In the genomic region with DNA sequence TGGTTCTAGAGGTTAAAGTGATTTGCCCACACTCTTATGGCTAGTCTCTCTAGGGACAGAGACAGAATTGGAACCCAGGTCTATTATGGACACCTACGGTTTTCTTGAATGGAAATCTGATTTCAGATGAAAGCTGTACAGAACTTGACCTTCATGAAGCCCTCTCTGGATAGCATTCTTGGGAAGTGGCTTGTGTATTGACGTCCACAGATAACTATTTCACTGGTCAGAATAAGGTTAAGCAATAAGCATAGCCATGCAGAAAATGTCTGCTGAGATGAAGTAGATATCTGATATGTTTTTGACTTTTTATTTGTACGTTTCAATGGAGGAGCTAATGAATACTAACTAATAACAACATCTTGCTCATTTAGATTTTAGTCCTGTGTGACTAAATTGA, we compare ENCODE assay signal across 9 cellular contexts. TPM values are rescaled to one million over a fixed set of nuclear protein-coding genes. Genes with fewer than 3 reads are reported as not detected.
A peak's percentile ranks its signal among the peaks of the same experiment; 100 is the strongest.
DNase-seq lines count a peak whose midpoint lies in the region; ATAC-seq and TF ChIP-seq lines count a peak whose summit lies in the region.
"Had no signal": no experiment of that assay in that cellular context is flagged by ENCODE, and none has a peak within 500 bp of the region (broad histone marks: within the 10 kb centered on the region; RNA-seq: fewer than 3 reads in every experiment).

No MANE protein-coding gene starts in this region.

- peak overlapping the region in 1 of 3 donors; percentile 78 for H3K4me3 ChIP-seq in thyroid gland (replicated peaks in 1 of 3)

- intact Hi-C loops in activated CD4-positive, alpha-beta T cell treated with anti-CD3 and anti-CD28 coated beads for 36 hours (cut with DNase I, micrococcal nuclease), result no loop called here
- intact Hi-C loops in thyroid gland (cut with DNase I), result no loop called here

- no peak for DNase-seq in activated CD4-positive, alpha-beta T cell treated with anti-CD3 and anti-CD28 coated beads for 36 hours
- DNase-seq in activated CD4-positive, alpha-beta T cell treated with anti-CD3 and anti-CD28 coated beads, Interleukin-2, amount 50 U/mL, for 4 hours, result no peak
- DNase-seq in astrocyte of the hippocampus (ENCODE audit: low read depth, low spot score) (peak; percentile 44), iris pigment epithelial cell (ENCODE audit: low read depth) (peak; percentile 95), thyroid gland (no peak), putamen (ENCODE audit: low spot score) (no peak), AG08395 (ENCODE audit: low spot score) (no peak)
- DNase-seq: AML-193 had no signal

- H3K27me3 Mint-ChIP-seq in activated CD4-positive, alpha-beta T cell treated with anti-CD3 and anti-CD28 coated beads for 36 hours, result peaks cover 55% of the 10 kb centered on the region

- no peaks in the 10 kb centered on the region for H3K27me3 ChIP-seq in thyroid gland

- no peak overlapping the region for H3K27ac Mint-ChIP-seq in activated CD4-positive, alpha-beta T cell treated with anti-CD3 and anti-CD28 coated beads for 36 hours

- H3K4me1 Mint-ChIP-seq in activated CD4-positive, alpha-beta T cell treated with anti-CD3 and anti-CD28 coated beads for 36 hours, result peaks cover 15% of the 10 kb centered on the region

- peak overlapping the region; percentile 60 for H3K4me3 Mint-ChIP-seq in activated CD4-positive, alpha-beta T cell treated with anti-CD3 and anti-CD28 coated beads for 36 hours

- H3K36me3 Mint-ChIP-seq in activated CD4-positive, alpha-beta T cell treated with anti-CD3 and anti-CD28 coated beads for 36 hours (ENCODE audit: low read depth), result no peaks in the 10 kb centered on the region

- 74 to 81% methylated on average over 3 of the region's 3 CpGs for WGBS in thyroid gland, 2 donors

- POLR2A ChIA-PET in activated CD4-positive, alpha-beta T cell treated with anti-CD3 and anti-CD28 coated beads for 36 hours (lab: Charles Lee), result no interaction called here

- no peak for TF ChIP-seq POLR2A in thyroid gland (IDR thresholded peaks at IDR 0.05)

- H3K36me3 ChIP-seq in thyroid gland, result peaks cover 7 to 8% of the 10 kb centered on the region in 2 donors

- H3K27ac ChIP-seq in thyroid gland, result peak overlapping the region; percentile 93 to 97 (median 96)

- CTCF ChIA-PET in activated CD4-positive, alpha-beta T cell treated with anti-CD3 and anti-CD28 coated beads for 36 hours (lab: Charles Lee), result interaction anchor here (0.7 to 1.4 kb wide), 3 partner anchors 9 to 26 kb away, joined by 3 to 4 read pairs (median 3); no protein-coding TSS in a partner anchor

- H3K4me1 ChIP-seq in thyroid gland, result peaks cover 19% of the 10 kb centered on the region in 2 donors

- no peaks in the 10 kb centered on the region for H3K9me3 ChIP-seq in thyroid gland

- H3K9me3 Mint-ChIP-seq in activated CD4-positive, alpha-beta T cell treated with anti-CD3 and anti-CD28 coated beads for 36 hours (ENCODE audit: low read depth), result no peaks in the 10 kb centered on the region

- no peak for ATAC-seq in activated CD4-positive, alpha-beta T cell treated with anti-CD3 and anti-CD28 coated beads for 36 hours
- ATAC-seq in GM18858 (IDR thresholded peaks at IDR 0.05; ENCODE audit: unreplicated experiment), result no peak

- TF ChIP-seq CTCF in thyroid gland (IDR thresholded peaks at IDR 0.05), result no peak

RNA-seq across cellular contexts. Expression of a gene that starts 1.1 kb away (rescaled TPM):
- 1 to 10 TPM in 1 of 2 experiments, under 1 TPM in 1; 0.80 to 1.7 TPM for total RNA-seq in activated CD4-positive, alpha-beta T cell treated with anti-CD3 and anti-CD28 coated beads for 36 hours
- 10 to 100 TPM; 12.5 to 14.0 (median 13.4) TPM for total RNA-seq in thyroid gland

RNA-seq across cellular contexts. Expression of a gene that starts 10.0 kb away (rescaled TPM):
- total RNA-seq in activated CD4-positive, alpha-beta T cell treated with anti-CD3 and anti-CD28 coated beads for 36 hours, result 10 to 100 TPM; 14.3 to 14.5 TPM
- 100 to 1,000 TPM; 169 to 268 (median 197) TPM for total RNA-seq in thyroid gland

Comparison
In these comparisons a context has a peak if more than half of its experiments do, and no peak if none do; other contexts are left out.
1. DNase-seq: peak in astrocyte of the hippocampus (single experiment) and iris pigment epithelial cell (single experiment); none in activated CD4-positive, alpha-beta T cell treated with anti-CD3 and anti-CD28 coated beads for 36 hours (single experiment), activated CD4-positive, alpha-beta T cell treated with anti-CD3 and anti-CD28 coated beads, Interleukin-2, amount 50 U/mL, for 4 hours (0 of 2), thyroid gland (0 of 2), putamen (single experiment) and AG08395 (single experiment).
2. RNA of a gene that starts 1.1 kb away (total RNA-seq): 12.5 to 14.0 TPM in thyroid gland; 0.80 to 1.7 TPM in activated CD4-positive, alpha-beta T cell treated with anti-CD3 and anti-CD28 coated beads for 36 hours; every median in the first group is over 4 times any median in the second.
3. RNA of a gene that starts 10.0 kb away (total RNA-seq): 169 to 268 TPM in thyroid gland; 14.3 to 14.5 TPM in activated CD4-positive, alpha-beta T cell treated with anti-CD3 and anti-CD28 coated beads for 36 hours; every median in the first group is over 10 times any median in the second.